29 cellular contexts compared by ENCODE assay signal in genomic region chr11:95729462-95729861, GRCh38.
"Had no signal": no experiment of that assay in that cellular context is flagged by ENCODE, and none has a peak within 500 bp of the region (broad histone marks: within the 10 kb centered on the region; RNA-seq: fewer than 3 reads in every experiment).

No MANE protein-coding gene starts in this region.

- H3K9me3 Mint-ChIP-seq: stimulated activated effector memory CD8-positive, alpha-beta T cell treated with anti-CD3 and anti-CD28 coated beads, Interleukin-12 subunit alpha, Interleukin-12 subunit beta, amount 100 ng/mL, for 72 hours; stimulated activated naive CD8-positive, alpha-beta T cell treated with anti-CD3 and anti-CD28 coated beads, Interleukin-15, amount 100 ng/mL, for 72 hours; stimulated activated naive CD8-positive, alpha-beta T cell treated with anti-CD3 and anti-CD28 coated beads, Interleukin-15, Interleukin-2, amounts not matched to agents 100 ng/mL and 50 ng/mL, for 24 hours; type B pancreatic cell had no signal

- DNase-seq: stimulated activated CD4-positive, alpha-beta T cell treated with anti-CD3 and anti-CD28 coated beads, Interleukin-2, amount 100 ng/mL, for 48 hours; stimulated activated CD4-positive, alpha-beta T cell treated with anti-CD3 and anti-CD28 coated beads, Interleukin-4, amount 100 ng/mL, for 1 hour; stimulated activated CD4-positive, alpha-beta T cell treated with anti-CD3 and anti-CD28 coated beads, Interleukin-4, amount 100 ng/mL, for 24 hours; stimulated activated CD4-positive, alpha-beta T cell treated with anti-CD3 and anti-CD28 coated beads, Interleukin-4, amount 100 ng/mL, for 4 hours; stimulated activated CD8-positive, alpha-beta memory T cell treated with anti-CD3 and anti-CD28 coated beads, Interleukin-4, amount 100 ng/mL, for 48 hours; stimulated activated naive B cell treated with anti-CD40 and anti-IgM and Interleukin-4, amounts not matched to agents 10 μg/mL and 1 μg/mL and 100 μg/mL, for 72 hours; stimulated activated naive CD4-positive, alpha-beta T cell; stimulated activated naive CD4-positive, alpha-beta T cell treated with Interleukin-2 at 50 U/mL for 16 hours; stimulated activated naive CD8-positive, alpha-beta T cell treated with anti-CD3 and anti-CD28 coated beads, Interleukin-15, amount 100 ng/mL, for 72 hours; stimulated activated naive CD8-positive, alpha-beta T cell treated with anti-CD3 and anti-CD28 coated beads, Interleukin-15, Interleukin-2, amounts not matched to agents 100 U/mL and 50 U/mL, for 24 hours; stomach; substantia nigra; testis; thyroid gland; tibial artery; transverse colon; trophoblast cell; upper lobe of left lung; upper lobe of right lung; uterus had no signal

- H3K4me1 ChIP-seq: suprapubic skin, transverse colon, upper lobe of right lung, uterus, vagina had no signal

- H3K36me3 ChIP-seq: stomach, suprapubic skin, thoracic aorta, thyroid gland, tibial artery, tibial nerve, transverse colon, upper lobe of left lung, upper lobe of right lung, uterus, vagina had no signal

- FAIRE-seq: urothelium cell line had no signal

- H3K4me1 Mint-ChIP-seq: stimulated activated effector memory CD8-positive, alpha-beta T cell treated with anti-CD3 and anti-CD28 coated beads, Interleukin-12 subunit alpha, Interleukin-12 subunit beta, amount 100 ng/mL, for 72 hours had no signal

- H3K27ac Mint-ChIP-seq: stimulated activated effector memory CD8-positive, alpha-beta T cell treated with anti-CD3 and anti-CD28 coated beads, Interleukin-12 subunit alpha, Interleukin-12 subunit beta, amount 100 ng/mL, for 72 hours; stimulated activated memory B cell treated with anti-CD40 and anti-IgM and Interleukin-4, amounts not matched to agents 10 μg/mL and 1 μg/mL and 100 μg/mL, for 72 hours; stimulated activated naive B cell treated with anti-CD40 and anti-IgM and Interleukin-4, amounts not matched to agents 10 μg/mL and 1 μg/mL and 100 μg/mL, for 72 hours; stimulated activated naive CD8-positive, alpha-beta T cell treated with anti-CD3 and anti-CD28 coated beads, Interleukin-15, amount 100 ng/mL, for 72 hours; stimulated activated naive CD8-positive, alpha-beta T cell treated with anti-CD3 and anti-CD28 coated beads, Interleukin-15, Interleukin-2, amounts not matched to agents 100 ng/mL and 50 ng/mL, for 24 hours; type B pancreatic cell had no signal

- H3K9me3 ChIP-seq: stomach, suprapubic skin, testis, thoracic aorta, thyroid gland, tibial artery, tibial nerve, transverse colon, upper lobe of left lung, upper lobe of right lung, uterus, vagina had no signal

- ATAC-seq: stimulated activated effector memory CD8-positive, alpha-beta T cell treated with anti-CD3 and anti-CD28 coated beads, Interleukin-12 subunit alpha, Interleukin-12 subunit beta, amount 100 ng/mL, for 72 hours; stimulated activated memory B cell treated with anti-CD40 and anti-IgM and Interleukin-4, amounts not matched to agents 10 μg/mL and 1 μg/mL and 100 μg/mL, for 72 hours; stimulated activated naive B cell treated with anti-CD40 and anti-IgM and Interleukin-4, amounts not matched to agents 10 μg/mL and 1 μg/mL and 100 μg/mL, for 72 hours; stimulated activated naive CD8-positive, alpha-beta T cell treated with anti-CD3 and anti-CD28 coated beads, Interleukin-15, amount 100 ng/mL, for 72 hours; stimulated activated naive CD8-positive, alpha-beta T cell treated with anti-CD3 and anti-CD28 coated beads, Interleukin-15, Interleukin-2, amounts not matched to agents 100 U/mL and 50 U/mL, for 24 hours; upper lobe of right lung had no signal

- H3K27me3 Mint-ChIP-seq: stimulated activated memory B cell treated with anti-CD40 and anti-IgM and Interleukin-4, amounts not matched to agents 10 μg/mL and 1 μg/mL and 100 μg/mL, for 72 hours; stimulated activated naive B cell treated with anti-CD40 and anti-IgM and Interleukin-4, amounts not matched to agents 10 μg/mL and 1 μg/mL and 100 μg/mL, for 72 hours; type B pancreatic cell had no signal

- H3K4me3 Mint-ChIP-seq: stimulated activated effector memory CD8-positive, alpha-beta T cell treated with anti-CD3 and anti-CD28 coated beads, Interleukin-12 subunit alpha, Interleukin-12 subunit beta, amount 100 ng/mL, for 72 hours; stimulated activated memory B cell treated with anti-CD40 and anti-IgM and Interleukin-4, amounts not matched to agents 10 μg/mL and 1 μg/mL and 100 μg/mL, for 72 hours; stimulated activated naive B cell treated with anti-CD40 and anti-IgM and Interleukin-4, amounts not matched to agents 10 μg/mL and 1 μg/mL and 100 μg/mL, for 72 hours; stimulated activated naive CD8-positive, alpha-beta T cell treated with anti-CD3 and anti-CD28 coated beads, Interleukin-15, amount 100 ng/mL, for 72 hours; stimulated activated naive CD8-positive, alpha-beta T cell treated with anti-CD3 and anti-CD28 coated beads, Interleukin-15, Interleukin-2, amounts not matched to agents 100 ng/mL and 50 ng/mL, for 24 hours; type B pancreatic cell had no signal

- H3K27ac ChIP-seq: stomach, suprapubic skin, testis, thoracic aorta, thyroid gland, tibial artery, tibial nerve, transverse colon, upper lobe of left lung, upper lobe of right lung, uterus, vagina had no signal

- H3K4me3 ChIP-seq: stomach, suprapubic skin, testis, thoracic aorta, thyroid gland, tibial artery, tibial nerve, transverse colon, upper lobe of left lung, upper lobe of right lung, uterus, vagina had no signal

- H3K36me3 Mint-ChIP-seq: stimulated activated effector memory CD8-positive, alpha-beta T cell treated with anti-CD3 and anti-CD28 coated beads, Interleukin-12 subunit alpha, Interleukin-12 subunit beta, amount 100 ng/mL, for 72 hours; stimulated activated memory B cell treated with anti-CD40 and anti-IgM and Interleukin-4, amounts not matched to agents 10 μg/mL and 1 μg/mL and 100 μg/mL, for 72 hours; type B pancreatic cell had no signal

- H3K27me3 ChIP-seq: stomach, suprapubic skin, testis, thyroid gland, tibial artery, tibial nerve, transverse colon, upper lobe of left lung, upper lobe of right lung, uterus, vagina had no signal
